In genomic region chrX:107728342-107729099, GRCh38 we compare ENCODE assay signal across 15 cellular contexts. TPM values are rescaled to one million over a fixed set of nuclear protein-coding genes. Genes with fewer than 3 reads are reported as not detected.
DNase-seq lines count a peak whose midpoint lies in the region; ATAC-seq and TF ChIP-seq lines count a peak whose summit lies in the region.
"Had no signal": no experiment of that assay in that cellular context is flagged by ENCODE, and none has a peak within 500 bp of the region (broad histone marks: within the 10 kb centered on the region; RNA-seq: fewer than 3 reads in every experiment).

No MANE protein-coding gene starts in this region.

- WGBS in esophagus, 2 donors, result 67% methylated on average over 4 of the region's 4 CpGs
- 69 to 90% methylated on average over 4 of the region's 4 CpGs for WGBS in testis, 2 donors

- peak overlapping the region in 2 of 3 experiments; percentile 17 to 18 for H3K4me3 Mint-ChIP-seq in nephron
- H3K4me3 Mint-ChIP-seq: CD14-positive monocyte had no signal

- CTCF ChIA-PET in PC-9 (lab: Charles Lee), result interaction anchor here (0.9 to 1.4 kb wide), 4 partner anchors 10 to 73 kb away, joined by 3 to 5 read pairs (median 4); no protein-coding TSS in a partner anchor

- H3K9me3 Mint-ChIP-seq in nephron, result no peaks in the 10 kb centered on the region
- H3K9me3 Mint-ChIP-seq: CD14-positive monocyte had no signal

- peaks cover 52% of the 10 kb centered on the region for H3F3A ChIP-seq in PC-9 (ENCODE audit: insufficient read depth, low read depth)

- H3K4me3 ChIP-seq in PC-9 (no peak overlapping the region), esophagus (ENCODE audit: low read depth in 1 of 2, low read length in 2 of 2) (no peak overlapping the region), testis (no peak overlapping the region)

- H3K27me3 ChIP-seq in PC-9 (ENCODE audit: insufficient read depth, low read depth) (no peaks in the 10 kb centered on the region), esophagus (ENCODE audit: control insufficient read depth in 1 of 2, insufficient read depth in 2 of 2, low read length in 2 of 2) (no peaks in the 10 kb centered on the region), testis (no peaks in the 10 kb centered on the region)
- H3K27me3 ChIP-seq: brain microvascular endothelial cell had no signal

- no peak for TF ChIP-seq POLR2A in testis (IDR thresholded peaks at IDR 0.05)

- H3K9me3 ChIP-seq in PC-9 (ENCODE audit: insufficient read depth, low read depth) (no peaks in the 10 kb centered on the region), esophagus (ENCODE audit: control insufficient read depth in 2 of 2, insufficient read depth in 1 of 2, low read depth in 1 of 2, low read length in 1 of 2) (no peaks in the 10 kb centered on the region), testis (no peaks in the 10 kb centered on the region)

- peak overlapping the region; percentile 89 to 91 (median 90) for H3K27ac Mint-ChIP-seq in nephron
- H3K27ac Mint-ChIP-seq: CD14-positive monocyte had no signal

- ATAC-seq in GM21619 (IDR thresholded peaks at IDR 0.05; ENCODE audit: unreplicated experiment) (no peak), GM18867 (IDR thresholded peaks at IDR 0.05; ENCODE audit: unreplicated experiment) (no peak), HG02571 (IDR thresholded peaks at IDR 0.05; ENCODE audit: unreplicated experiment) (no peak)

- POLR2A ChIA-PET in PC-9 (lab: Charles Lee; ENCODE audit: unreplicated experiment), result no interaction called here

- intact Hi-C loops in PC-9 (cut with micrococcal nuclease; ENCODE audit: unreplicated experiment) (loop anchor here (1.0 kb wide), 1 partner anchor 10 kb away; no protein-coding TSS in a partner anchor), testis (cut with DNase I; ENCODE audit: low total_unique reads) (no loop called here)

- H3K27ac ChIP-seq in PC-9, result no peak overlapping the region; the same call in 1 of the 2 replicates
- peak overlapping the region; percentile 41 to 64 for H3K27ac ChIP-seq in esophagus (ENCODE audit: low read depth in 2 of 2, low read length in 1 of 2)
- H3K27ac ChIP-seq in testis, result peak overlapping the region; percentile 24 to 48
- H3K27ac ChIP-seq: brain microvascular endothelial cell had no signal

- H2AFZ ChIP-seq in PC-9, result no peak overlapping the region

- no peaks in the 10 kb centered on the region for H3K9me2 ChIP-seq in PC-9 (ENCODE audit: insufficient read depth)

- H3K36me3 ChIP-seq in PC-9 (ENCODE audit: low read depth) (no peaks in the 10 kb centered on the region), esophagus (ENCODE audit: control insufficient read depth in 2 of 2, insufficient read depth in 2 of 2, low read length in 1 of 2) (no peaks in the 10 kb centered on the region), testis (ENCODE audit: low read depth, missing control alignments) (no peaks in the 10 kb centered on the region)
- H3K36me3 ChIP-seq: brain microvascular endothelial cell had no signal

- no peaks in the 10 kb centered on the region for H3K27me3 Mint-ChIP-seq in nephron (ENCODE audit: low read depth)

- no peaks in the 10 kb centered on the region for H4K20me1 ChIP-seq in PC-9 (ENCODE audit: insufficient read depth)

- peaks cover 31% of the 10 kb centered on the region for H3K79me2 ChIP-seq in PC-9 (ENCODE audit: low read depth)

- BruUV-seq in PC-9 (replicated peaks; lab: Mats Ljungman, UMichigan), result no TSS peak

- H3K36me3 Mint-ChIP-seq in nephron (ENCODE audit: low read depth), result no peaks in the 10 kb centered on the region
- H3K36me3 Mint-ChIP-seq: CD14-positive monocyte had no signal

- H3K4me1 ChIP-seq in PC-9 (replicated peaks; ENCODE audit: insufficient read depth) (peaks cover 94% of the 10 kb centered on the region), esophagus (ENCODE audit: control insufficient read depth in 2 of 2, insufficient read depth in 2 of 2, low read length in 1 of 2) (peaks cover 0 to 18% of the 10 kb centered on the region in 2 donors), testis (peaks cover 33% of the 10 kb centered on the region)

- peaks cover 88% of the 10 kb centered on the region for H3K4me1 Mint-ChIP-seq in nephron

- TF ChIP-seq CTCF in PC-9 (conservative IDR thresholded peaks at IDR 0.05), result no peak
- TF ChIP-seq CTCF in nephron (IDR thresholded peaks at IDR 0.05; ENCODE audit: unreplicated experiment in 3 of 3), result no peak
- no peak for TF ChIP-seq CTCF in testis (IDR thresholded peaks at IDR 0.05)

- DNase-seq in PC-9 (no peak), testis (no peak)
- no peak for DNase-seq in activated CD4-positive, CD25-positive, alpha-beta regulatory T cell treated with anti-CD3 and anti-CD28 coated beads, Interleukin-2, amount 50 U/mL, for 72 hours
- DNase-seq: activated effector memory CD4-positive, alpha-beta T cell treated with anti-CD3 and anti-CD28 coated beads, Interleukin-2, amount 50 U/mL, for 16 hours; brain microvascular endothelial cell; KBM-7; NCI-H2029; stimulated activated CD4-positive, alpha-beta T cell treated with anti-CD3 and anti-CD28 coated beads, Interleukin-1b, Interleukin-23, amount 100 ng/mL, for 48 hours had no signal

- H3K4me2 ChIP-seq in PC-9, result peak overlapping the region; percentile 70

RNA-seq across cellular contexts. Expression of gene TSC22D3, which starts 47.1 kb away (rescaled TPM):
- total RNA-seq in PC-9 (2021) (43.5 and 43.9 TPM in 2 replicates), testis (100 to 1,000 TPM in 1 of 2 donors, 10 to 100 TPM in 1; 98.4 to 123 TPM)
- polyA plus RNA-seq in esophagus (10 to 100 TPM; 62.5 to 64.5 TPM), testis (ENCODE audit: insufficient read depth, low read depth, low replicate concordance) (65.5 TPM)

RNA-seq across cellular contexts. Expression of gene NCBP2L, which starts 49.0 kb away (rescaled TPM):
- not detected in 2 replicates for total RNA-seq in PC-9 (2021)
- under 1 TPM in 1 of 2 donors, not detected in 1; 0.02 TPM for polyA plus RNA-seq in esophagus
- total RNA-seq in testis, result not detected
- polyA plus RNA-seq in testis (ENCODE audit: insufficient read depth, low read depth, low replicate concordance), result 4.5 TPM
- total RNA-seq: lung microvascular endothelial cell had no signal
- polyA plus RNA-seq: CD14-positive monocyte had no signal
